ENCODE assay signal across 1 cellular context in genomic region chr7:73941836-73942551, GRCh38.
TF ChIP-seq lines count a peak whose summit lies in the region.

No MANE protein-coding gene starts in this region.

TF ChIP-seq in IMR-90, 13 proteins besides CTCF, POLR2A, EP300 and RAD21 (continued from another document):
- no peak for TF ChIP-seq SMC3 (IDR thresholded peaks at IDR 0.05; ENCODE audit: low read depth, low read length)
- TF ChIP-seq FOS (IDR thresholded peaks at IDR 0.05; ENCODE audit: low read depth, low read length): no peak
- no peak for TF ChIP-seq USF2 (IDR thresholded peaks at IDR 0.05; ENCODE audit: low read depth, low read length)
- TF ChIP-seq MXI1 (IDR thresholded peaks at IDR 0.05; ENCODE audit: borderline replicate concordance, low read depth, low read length): no peak
TF ChIP-seq in IMR-90: peak in this region for 0.
